1 cellular context compared by ENCODE assay signal in the genomic region with DNA sequence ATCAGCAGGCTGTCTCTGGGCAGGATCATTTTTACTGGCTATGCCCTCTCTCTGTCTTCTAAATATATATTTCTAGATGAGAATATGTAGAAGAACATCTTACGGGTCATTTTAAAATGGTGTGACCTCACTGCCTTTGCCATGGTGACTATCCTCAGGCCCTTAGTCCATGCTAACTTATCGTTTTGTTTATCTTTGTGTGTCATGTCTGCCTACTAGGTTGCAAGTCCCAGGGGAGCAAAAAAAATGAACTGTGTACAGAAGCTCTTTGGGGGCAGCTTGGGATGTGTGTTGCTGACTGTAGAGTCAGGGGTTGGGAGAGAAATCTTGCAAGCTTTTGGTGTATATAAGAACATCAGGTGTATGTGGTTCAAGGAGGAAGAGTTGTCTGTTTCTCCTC.
TF ChIP-seq lines count a peak whose summit lies in the region.

No MANE protein-coding gene starts in this region.

TF ChIP-seq in K562, 482 proteins besides CTCF, POLR2A, EP300 and RAD21:
- TF ChIP-seq, protein P1, sequence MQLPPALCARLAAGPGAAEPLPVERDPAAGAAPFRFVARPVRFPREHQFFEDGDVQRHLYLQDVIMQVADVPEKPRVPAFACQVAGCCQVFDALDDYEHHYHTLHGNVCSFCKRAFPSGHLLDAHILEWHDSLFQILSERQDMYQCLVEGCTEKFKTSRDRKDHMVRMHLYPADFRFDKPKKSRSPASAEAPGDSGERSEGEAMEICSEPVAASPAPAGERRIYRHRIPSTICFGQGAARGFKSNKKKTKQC (CRISPR knock-in tag; IDR thresholded peaks at IDR 0.05), result no peak
- 0 out of 2 replicates have a peak, but pooled peaks have one; percentile 19 for TF ChIP-seq RFX1 (IDR thresholded peaks at IDR 0.05)
